In the genomic region with DNA sequence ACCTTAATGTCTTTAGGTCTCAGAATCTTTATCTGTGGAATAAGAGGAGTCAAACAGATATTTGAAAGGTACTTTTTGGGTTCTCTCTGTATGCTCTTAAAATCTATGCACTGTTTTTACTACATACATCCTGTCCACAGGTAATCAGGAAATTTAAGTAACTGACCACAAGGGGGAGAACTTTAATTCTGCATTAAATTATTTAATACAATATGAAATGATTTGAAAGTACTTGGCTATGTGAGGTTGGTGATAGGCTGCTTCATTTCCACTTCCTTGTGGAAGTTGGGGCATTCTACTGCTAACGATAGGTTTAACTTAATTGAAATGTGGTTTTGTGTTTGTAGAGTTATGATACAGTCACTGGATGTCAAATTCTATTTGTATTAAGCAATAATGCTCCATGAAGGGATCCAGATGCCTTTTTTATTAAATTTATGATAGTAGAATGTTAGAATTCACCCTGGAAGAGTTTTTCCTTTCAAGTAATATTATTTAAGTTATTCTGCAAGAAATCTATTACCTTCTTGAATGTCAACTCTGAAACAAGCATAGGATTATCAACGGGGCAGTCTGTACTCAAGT, we compare ENCODE assay signal across 8 cellular contexts. TPM values are rescaled to one million over a fixed set of nuclear protein-coding genes. Genes with fewer than 3 reads are reported as not detected.
DNase-seq lines count a peak whose midpoint lies in the region; ATAC-seq and TF ChIP-seq lines count a peak whose summit lies in the region.

No MANE protein-coding gene starts in this region.

- no peak for TF ChIP-seq POLR2A in GM18505 (IDR thresholded peaks at IDR 0.05; ENCODE audit: borderline replicate concordance, extremely low read depth, insufficient read depth, insufficient read length)
- TF ChIP-seq POLR2A in tibial nerve (IDR thresholded peaks at IDR 0.05), result no peak

- H3K36me3 ChIP-seq in tibial nerve, result no peaks in the 10 kb centered on the region

- TF ChIP-seq CTCF in epithelial cell of proximal tubule (conservative IDR thresholded peaks at IDR 0.05; ENCODE audit: low read depth, low read length) (peak; percentile 61), tibial nerve (IDR thresholded peaks at IDR 0.05) (peak in 4 of 5 experiments; percentile 16 to 34 (median 20))

- H3K9me3 ChIP-seq in tibial nerve, result no peaks in the 10 kb centered on the region

- H3K4me1 ChIP-seq in tibial nerve, result no peaks in the 10 kb centered on the region

- no peak overlapping the region for H3K27ac ChIP-seq in tibial nerve

- peak; percentile 51 for ATAC-seq in GM18505 (IDR thresholded peaks at IDR 0.05; ENCODE audit: unreplicated experiment)
- no peak for ATAC-seq in GM18498 (IDR thresholded peaks at IDR 0.05; ENCODE audit: unreplicated experiment)

- no peak for TF ChIP-seq EP300 in tibial nerve (IDR thresholded peaks at IDR 0.05)

- no peak overlapping the region for H3K4me3 ChIP-seq in epithelial cell of proximal tubule (ENCODE audit: low read depth, low read length)
- no peak overlapping the region for H3K4me3 ChIP-seq in tibial nerve

- 73 to 76% methylated on average over 2 of the region's 2 CpGs for WGBS in tibial nerve, 2 donors

- no peaks in the 10 kb centered on the region for H3K27me3 ChIP-seq in tibial nerve

- DNase-seq in AG08395 (ENCODE audit: low spot score), result peak; percentile 15
- peak; percentile 1 for DNase-seq in NCI-H524 treated with DMSO at 0.1 percent for 48 hours (lab: John Stamatoyannopoulos, UW)
- no peak for DNase-seq in epithelial cell of proximal tubule (ENCODE audit: low read depth)
- DNase-seq in tibial nerve (ENCODE audit: low spot score in 2 of 2), result no peak
- DNase-seq in H4 (ENCODE audit: low spot score), result no peak
- DNase-seq in stimulated activated CD4-positive, alpha-beta T cell treated with anti-CD3 and anti-CD28 coated beads, Interleukin-4, amount 100 ng/mL, for 1 hour, result no peak

RNA-seq across cellular contexts. Expression of gene TEX47, which starts 6.0 kb away (rescaled TPM):
- total RNA-seq in epithelial cell of proximal tubule, result not detected in 2 replicates
- not detected for total RNA-seq in tibial nerve
- not detected in 2 replicates for total RNA-seq in H4 (2014; rRNA removed; shearing (Covaris generic))

RNA-seq across cellular contexts. Expression of gene ZNF804B, which starts 30.1 kb away (rescaled TPM):
- total RNA-seq in epithelial cell of proximal tubule (not detected in 2 replicates), tibial nerve (under 1 TPM in 2 of 4 donors, not detected in 2; 0.21 to 0.22 TPM)
- 0.10 and 0.17 TPM in 2 replicates for total RNA-seq in H4 (2014; rRNA removed; shearing (Covaris generic))

Comparison
In these comparisons a context has a peak if more than half of its experiments do, and no peak if none do; other contexts are left out.
1. DNase-seq: peak in AG08395 (single experiment) and NCI-H524 treated with DMSO at 0.1 percent for 48 hours (single experiment); none in epithelial cell of proximal tubule (single experiment), tibial nerve (0 of 2), H4 (single experiment) and stimulated activated CD4-positive, alpha-beta T cell treated with anti-CD3 and anti-CD28 coated beads, Interleukin-4, amount 100 ng/mL, for 1 hour (single experiment).